In genomic region chr2:25951071-25951547, GRCh38 we compare ENCODE assay signal across 1 cellular context.
TF ChIP-seq lines count a peak whose summit lies in the region.

No MANE protein-coding gene starts in this region.

TF ChIP-seq in HepG2, 621 proteins besides CTCF, POLR2A, EP300 and RAD21 (continued from another document and continues in another):
- TF ChIP-seq RFXANK (CRISPR knock-in tag; IDR thresholded peaks at IDR 0.05) = 0 out of 2 replicates have a peak, but pooled peaks have one; percentile 48
- TF ChIP-seq MYC (CRISPR knock-in tag; IDR thresholded peaks at IDR 0.05; ENCODE audit: borderline replicate concordance) = no peak; the same call in 1 of the 2 replicates
- no peak for TF ChIP-seq ZNF44 (CRISPR knock-in tag; IDR thresholded peaks at IDR 0.05)
- TF ChIP-seq RARA (CRISPR knock-in tag; IDR thresholded peaks at IDR 0.05) = 0 out of 2 replicates have a peak, but pooled peaks have one; percentile 26
- peak; percentile 50; the same call in 1 of the 2 replicates for TF ChIP-seq FOSL2 (CRISPR knock-in tag; IDR thresholded peaks at IDR 0.05)
- TF ChIP-seq ZNF12 (CRISPR knock-in tag; IDR thresholded peaks at IDR 0.05) = no peak
- TF ChIP-seq, protein P1, sequence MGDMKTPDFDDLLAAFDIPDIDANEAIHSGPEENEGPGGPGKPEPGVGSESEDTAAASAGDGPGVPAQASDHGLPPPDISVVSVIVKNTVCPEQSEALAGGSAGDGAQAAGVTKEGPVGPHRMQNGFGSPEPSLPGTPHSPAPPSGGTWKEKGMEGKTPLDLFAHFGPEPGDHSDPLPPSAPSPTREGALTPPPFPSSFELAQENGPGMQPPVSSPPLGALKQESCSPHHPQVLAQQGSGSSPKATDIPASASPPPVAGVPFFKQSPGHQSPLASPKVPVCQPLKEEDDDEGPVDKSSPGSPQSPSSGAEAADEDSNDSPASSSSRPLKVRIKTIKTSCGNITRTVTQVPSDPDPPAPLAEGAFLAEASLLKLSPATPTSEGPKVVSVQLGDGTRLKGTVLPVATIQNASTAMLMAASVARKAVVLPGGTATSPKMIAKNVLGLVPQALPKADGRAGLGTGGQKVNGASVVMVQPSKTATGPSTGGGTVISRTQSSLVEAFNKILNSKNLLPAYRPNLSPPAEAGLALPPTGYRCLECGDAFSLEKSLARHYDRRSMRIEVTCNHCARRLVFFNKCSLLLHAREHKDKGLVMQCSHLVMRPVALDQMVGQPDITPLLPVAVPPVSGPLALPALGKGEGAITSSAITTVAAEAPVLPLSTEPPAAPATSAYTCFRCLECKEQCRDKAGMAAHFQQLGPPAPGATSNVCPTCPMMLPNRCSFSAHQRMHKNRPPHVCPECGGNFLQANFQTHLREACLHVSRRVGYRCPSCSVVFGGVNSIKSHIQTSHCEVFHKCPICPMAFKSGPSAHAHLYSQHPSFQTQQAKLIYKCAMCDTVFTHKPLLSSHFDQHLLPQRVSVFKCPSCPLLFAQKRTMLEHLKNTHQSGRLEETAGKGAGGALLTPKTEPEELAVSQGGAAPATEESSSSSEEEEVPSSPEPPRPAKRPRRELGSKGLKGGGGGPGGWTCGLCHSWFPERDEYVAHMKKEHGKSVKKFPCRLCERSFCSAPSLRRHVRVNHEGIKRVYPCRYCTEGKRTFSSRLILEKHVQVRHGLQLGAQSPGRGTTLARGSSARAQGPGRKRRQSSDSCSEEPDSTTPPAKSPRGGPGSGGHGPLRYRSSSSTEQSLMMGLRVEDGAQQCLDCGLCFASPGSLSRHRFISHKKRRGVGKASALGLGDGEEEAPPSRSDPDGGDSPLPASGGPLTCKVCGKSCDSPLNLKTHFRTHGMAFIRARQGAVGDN (CRISPR knock-in tag; IDR thresholded peaks at IDR 0.05) = peak; percentile 41
- TF ChIP-seq IKZF4 (CRISPR knock-in tag; IDR thresholded peaks at IDR 0.05; ENCODE audit: borderline replicate concordance, low read depth, not compliant biosample characterization) = no peak
- TF ChIP-seq ZBTB40 (IDR thresholded peaks at IDR 0.05) = no peak
- TF ChIP-seq ZBTB40 (CRISPR knock-in tag; IDR thresholded peaks at IDR 0.05) = no peak
- TF ChIP-seq, protein P2, sequence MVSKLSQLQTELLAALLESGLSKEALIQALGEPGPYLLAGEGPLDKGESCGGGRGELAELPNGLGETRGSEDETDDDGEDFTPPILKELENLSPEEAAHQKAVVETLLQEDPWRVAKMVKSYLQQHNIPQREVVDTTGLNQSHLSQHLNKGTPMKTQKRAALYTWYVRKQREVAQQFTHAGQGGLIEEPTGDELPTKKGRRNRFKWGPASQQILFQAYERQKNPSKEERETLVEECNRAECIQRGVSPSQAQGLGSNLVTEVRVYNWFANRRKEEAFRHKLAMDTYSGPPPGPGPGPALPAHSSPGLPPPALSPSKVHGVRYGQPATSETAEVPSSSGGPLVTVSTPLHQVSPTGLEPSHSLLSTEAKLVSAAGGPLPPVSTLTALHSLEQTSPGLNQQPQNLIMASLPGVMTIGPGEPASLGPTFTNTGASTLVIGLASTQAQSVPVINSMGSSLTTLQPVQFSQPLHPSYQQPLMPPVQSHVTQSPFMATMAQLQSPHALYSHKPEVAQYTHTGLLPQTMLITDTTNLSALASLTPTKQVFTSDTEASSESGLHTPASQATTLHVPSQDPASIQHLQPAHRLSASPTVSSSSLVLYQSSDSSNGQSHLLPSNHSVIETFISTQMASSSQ (IDR thresholded peaks at IDR 0.05; ENCODE audit: low read depth) = no peak; the same call in 1 of the 2 replicates
- TF ChIP-seq, protein P2 (CRISPR knock-in tag; IDR thresholded peaks at IDR 0.05; ENCODE audit: borderline replicate concordance) = no peak
- TF ChIP-seq ZFP90 (CRISPR knock-in tag; IDR thresholded peaks at IDR 0.05; ENCODE audit: borderline replicate concordance) = no peak
- peak; percentile 45; the same call in 1 of the 2 replicates for TF ChIP-seq KDM5B (CRISPR knock-in tag; IDR thresholded peaks at IDR 0.05; ENCODE audit: borderline replicate concordance)
- peak; percentile 59; the same call in 1 of the 2 replicates for TF ChIP-seq MIER2 (CRISPR knock-in tag; IDR thresholded peaks at IDR 0.05)
- no peak for TF ChIP-seq NR1H2 (CRISPR knock-in tag; IDR thresholded peaks at IDR 0.05; ENCODE audit: borderline replicate concordance, low read depth)
- TF ChIP-seq GATAD1 (CRISPR knock-in tag; IDR thresholded peaks at IDR 0.05) = peak; percentile 78
- TF ChIP-seq TSC22D2 (CRISPR knock-in tag; IDR thresholded peaks at IDR 0.05; ENCODE audit: borderline replicate concordance) = 0 out of 2 replicates have a peak, but pooled peaks have one; percentile 70
- no peak for TF ChIP-seq SP1 (IDR thresholded peaks at IDR 0.05)
- 0 out of 2 replicates have a peak, but pooled peaks have one; percentile 28 for TF ChIP-seq SP1 (CRISPR knock-in tag; IDR thresholded peaks at IDR 0.05)
- no peak for TF ChIP-seq SMARCE1 (IDR thresholded peaks at IDR 0.05; ENCODE audit: borderline replicate concordance)
- TF ChIP-seq KDM4B (CRISPR knock-in tag; IDR thresholded peaks at IDR 0.05) = peak; percentile 47; the same call in 1 of the 2 replicates
- no peak for TF ChIP-seq ZNF639 (CRISPR knock-in tag; conservative IDR thresholded peaks at IDR 0.05)
- TF ChIP-seq BORCS8-MEF2B (CRISPR knock-in tag; IDR thresholded peaks at IDR 0.05) = peak; percentile 56; the same call in 1 of the 2 replicates
- TF ChIP-seq ELF3 (CRISPR knock-in tag; IDR thresholded peaks at IDR 0.05) = peak; percentile 71
- peak; percentile 90 for TF ChIP-seq IRF2 (CRISPR knock-in tag; IDR thresholded peaks at IDR 0.05)
- no peak for TF ChIP-seq ZFP82 (CRISPR knock-in tag; IDR thresholded peaks at IDR 0.05; ENCODE audit: borderline replicate concordance)
- TF ChIP-seq ZNF24 (IDR thresholded peaks at IDR 0.05) = 0 out of 2 replicates have a peak, but pooled peaks have one; percentile 42
- TF ChIP-seq SALL1 (CRISPR knock-in tag; IDR thresholded peaks at IDR 0.05) = peak; percentile 86
- TF ChIP-seq, protein P3, sequence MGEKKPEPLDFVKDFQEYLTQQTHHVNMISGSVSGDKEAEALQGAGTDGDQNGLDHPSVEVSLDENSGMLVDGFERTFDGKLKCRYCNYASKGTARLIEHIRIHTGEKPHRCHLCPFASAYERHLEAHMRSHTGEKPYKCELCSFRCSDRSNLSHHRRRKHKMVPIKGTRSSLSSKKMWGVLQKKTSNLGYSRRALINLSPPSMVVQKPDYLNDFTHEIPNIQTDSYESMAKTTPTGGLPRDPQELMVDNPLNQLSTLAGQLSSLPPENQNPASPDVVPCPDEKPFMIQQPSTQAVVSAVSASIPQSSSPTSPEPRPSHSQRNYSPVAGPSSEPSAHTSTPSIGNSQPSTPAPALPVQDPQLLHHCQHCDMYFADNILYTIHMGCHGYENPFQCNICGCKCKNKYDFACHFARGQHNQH (CRISPR knock-in tag; IDR thresholded peaks at IDR 0.05) = peak; percentile 83
- TF ChIP-seq ZNF331 (CRISPR knock-in tag; IDR thresholded peaks at IDR 0.05) = peak; percentile 81
- TF ChIP-seq YY1 (IDR thresholded peaks at IDR 0.05; ENCODE audit: insufficient read depth, insufficient replicate concordance, low read depth, low read length) = peak; percentile 79
- TF ChIP-seq, protein P4, sequence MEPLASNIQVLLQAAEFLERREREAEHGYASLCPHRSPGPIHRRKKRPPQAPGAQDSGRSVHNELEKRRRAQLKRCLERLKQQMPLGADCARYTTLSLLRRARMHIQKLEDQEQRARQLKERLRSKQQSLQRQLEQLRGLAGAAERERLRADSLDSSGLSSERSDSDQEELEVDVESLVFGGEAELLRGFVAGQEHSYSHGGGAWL (CRISPR knock-in tag; IDR thresholded peaks at IDR 0.05) = 0 out of 2 replicates have a peak, but pooled peaks have one; percentile 41
- peak; percentile 50; the same call in 1 of the 2 replicates for TF ChIP-seq NCOA2 (CRISPR knock-in tag; IDR thresholded peaks at IDR 0.05)
- TF ChIP-seq ZNF235 (CRISPR knock-in tag; IDR thresholded peaks at IDR 0.05; ENCODE audit: borderline replicate concordance) = no peak
- peak; percentile 74 for TF ChIP-seq TEAD3 (CRISPR knock-in tag; optimal IDR thresholded peaks at IDR 0.05; ENCODE audit: borderline replicate concordance)
- peak; percentile 76; the same call in 1 of the 2 replicates for TF ChIP-seq MIER3 (CRISPR knock-in tag; IDR thresholded peaks at IDR 0.05; ENCODE audit: borderline replicate concordance)
- 0 out of 2 replicates have a peak, but pooled peaks have one; percentile 33 for TF ChIP-seq ZBTB38 (CRISPR knock-in tag; IDR thresholded peaks at IDR 0.05)
- TF ChIP-seq KDM2A (CRISPR knock-in tag; IDR thresholded peaks at IDR 0.05; ENCODE audit: borderline replicate concordance, low read depth) = peak; percentile 80
- no peak for TF ChIP-seq ZNF510 (CRISPR knock-in tag; IDR thresholded peaks at IDR 0.05; ENCODE audit: low read depth)
